2 cellular contexts compared by ENCODE assay signal in the genomic region with DNA sequence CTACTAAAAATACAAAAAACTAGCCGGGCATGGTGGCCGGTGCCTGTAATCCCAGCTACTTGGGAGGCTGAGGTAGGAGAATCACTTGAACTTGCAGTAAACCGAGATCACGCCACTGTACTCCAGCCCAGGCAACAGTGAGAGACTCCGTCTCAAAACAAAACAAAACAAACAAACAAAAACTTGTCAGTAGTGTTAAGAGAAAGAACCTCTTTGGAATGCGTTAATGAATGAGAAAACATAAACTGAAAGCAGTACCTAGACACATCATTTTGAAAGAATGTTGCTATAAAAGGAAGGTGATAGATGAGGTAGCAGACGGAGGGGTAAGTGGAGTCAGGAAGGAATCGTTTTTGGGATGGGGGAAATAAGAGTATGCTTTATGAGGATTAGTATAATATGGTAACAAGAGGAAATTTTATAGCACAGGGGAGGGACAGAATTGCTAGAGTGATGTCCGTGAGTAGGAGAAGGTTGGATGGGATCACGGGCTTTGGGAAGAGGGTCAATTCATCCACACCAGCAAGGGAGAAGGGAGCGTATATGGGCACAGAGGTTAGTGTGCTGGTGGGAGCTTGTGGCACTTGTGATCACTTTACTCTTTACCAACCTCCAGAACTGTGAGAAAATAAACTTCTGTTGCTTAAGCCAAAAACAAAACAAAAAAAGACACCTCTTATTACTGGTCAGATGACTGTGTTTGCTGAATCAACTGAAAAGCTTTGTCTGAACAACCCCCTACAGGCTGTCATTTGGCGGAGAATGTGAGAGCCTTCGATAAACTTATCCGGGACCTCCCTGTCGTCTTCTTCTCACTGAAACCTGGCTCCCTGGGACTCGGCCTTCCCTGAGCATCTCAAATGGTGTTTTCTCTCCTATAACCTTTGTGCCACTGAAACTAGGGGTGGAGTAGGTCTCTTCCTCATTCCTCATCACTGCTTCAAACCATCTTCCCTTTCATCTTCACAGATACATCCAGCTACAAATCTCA.
TF ChIP-seq lines count a peak whose summit lies in the region.

No MANE protein-coding gene starts in this region.

TF ChIP-seq in SK-N-SH treated with all-trans-retinoic acid at 6 μM for 48 hours, 23 proteins besides CTCF, POLR2A, EP300 and RAD21 (continued from another document):
- TF ChIP-seq, protein P1, sequence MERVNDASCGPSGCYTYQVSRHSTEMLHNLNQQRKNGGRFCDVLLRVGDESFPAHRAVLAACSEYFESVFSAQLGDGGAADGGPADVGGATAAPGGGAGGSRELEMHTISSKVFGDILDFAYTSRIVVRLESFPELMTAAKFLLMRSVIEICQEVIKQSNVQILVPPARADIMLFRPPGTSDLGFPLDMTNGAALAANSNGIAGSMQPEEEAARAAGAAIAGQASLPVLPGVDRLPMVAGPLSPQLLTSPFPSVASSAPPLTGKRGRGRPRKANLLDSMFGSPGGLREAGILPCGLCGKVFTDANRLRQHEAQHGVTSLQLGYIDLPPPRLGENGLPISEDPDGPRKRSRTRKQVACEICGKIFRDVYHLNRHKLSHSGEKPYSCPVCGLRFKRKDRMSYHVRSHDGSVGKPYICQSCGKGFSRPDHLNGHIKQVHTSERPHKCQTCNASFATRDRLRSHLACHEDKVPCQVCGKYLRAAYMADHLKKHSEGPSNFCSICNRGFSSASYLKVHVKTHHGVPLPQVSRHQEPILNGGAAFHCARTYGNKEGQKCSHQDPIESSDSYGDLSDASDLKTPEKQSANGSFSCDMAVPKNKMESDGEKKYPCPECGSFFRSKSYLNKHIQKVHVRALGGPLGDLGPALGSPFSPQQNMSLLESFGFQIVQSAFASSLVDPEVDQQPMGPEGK (CRISPR knock-in tag; IDR thresholded peaks at IDR 0.05; ENCODE audit: borderline replicate concordance): no peak
- TF ChIP-seq TCF4 (CRISPR knock-in tag; IDR thresholded peaks at IDR 0.05; ENCODE audit: borderline replicate concordance) (no peak), ZNF8 (CRISPR knock-in tag; IDR thresholded peaks at IDR 0.05) (no peak), TOX (CRISPR knock-in tag; IDR thresholded peaks at IDR 0.05; ENCODE audit: borderline replicate concordance) (no peak), ZNF565 (CRISPR knock-in tag; conservative IDR thresholded peaks at IDR 0.05; ENCODE audit: low read depth) (no peak)
- TF ChIP-seq, protein P2, sequence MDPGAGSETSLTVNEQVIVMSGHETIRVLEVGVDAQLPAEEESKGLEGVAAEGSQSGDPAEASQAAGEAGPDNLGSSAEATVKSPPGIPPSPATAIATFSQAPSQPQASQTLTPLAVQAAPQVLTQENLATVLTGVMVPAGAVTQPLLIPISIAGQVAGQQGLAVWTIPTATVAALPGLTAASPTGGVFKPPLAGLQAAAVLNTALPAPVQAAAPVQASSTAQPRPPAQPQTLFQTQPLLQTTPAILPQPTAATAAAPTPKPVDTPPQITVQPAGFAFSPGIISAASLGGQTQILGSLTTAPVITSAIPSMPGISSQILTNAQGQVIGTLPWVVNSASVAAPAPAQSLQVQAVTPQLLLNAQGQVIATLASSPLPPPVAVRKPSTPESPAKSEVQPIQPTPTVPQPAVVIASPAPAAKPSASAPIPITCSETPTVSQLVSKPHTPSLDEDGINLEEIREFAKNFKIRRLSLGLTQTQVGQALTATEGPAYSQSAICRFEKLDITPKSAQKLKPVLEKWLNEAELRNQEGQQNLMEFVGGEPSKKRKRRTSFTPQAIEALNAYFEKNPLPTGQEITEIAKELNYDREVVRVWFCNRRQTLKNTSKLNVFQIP (CRISPR knock-in tag; IDR thresholded peaks at IDR 0.05; ENCODE audit: borderline replicate concordance, low read depth): no peak

TF ChIP-seq in SK-N-SH, 30 proteins besides CTCF, POLR2A, EP300 and RAD21 (continued from another document):
- TF ChIP-seq POLR2AphosphoS5 (IDR thresholded peaks at IDR 0.05; ENCODE audit: low read depth, low read length) (no peak), RXRA (IDR thresholded peaks at IDR 0.05; ENCODE audit: borderline replicate concordance, low read depth) (no peak), GATA2 (CRISPR knock-in tag; IDR thresholded peaks at IDR 0.05) (no peak), TAF1 (IDR thresholded peaks at IDR 0.05; ENCODE audit: borderline replicate concordance, low read depth, low read length) (no peak), TCF12 (IDR thresholded peaks at IDR 0.05) (no peak), JUND (IDR thresholded peaks at IDR 0.05) (no peak)
- TF ChIP-seq, protein P3, sequence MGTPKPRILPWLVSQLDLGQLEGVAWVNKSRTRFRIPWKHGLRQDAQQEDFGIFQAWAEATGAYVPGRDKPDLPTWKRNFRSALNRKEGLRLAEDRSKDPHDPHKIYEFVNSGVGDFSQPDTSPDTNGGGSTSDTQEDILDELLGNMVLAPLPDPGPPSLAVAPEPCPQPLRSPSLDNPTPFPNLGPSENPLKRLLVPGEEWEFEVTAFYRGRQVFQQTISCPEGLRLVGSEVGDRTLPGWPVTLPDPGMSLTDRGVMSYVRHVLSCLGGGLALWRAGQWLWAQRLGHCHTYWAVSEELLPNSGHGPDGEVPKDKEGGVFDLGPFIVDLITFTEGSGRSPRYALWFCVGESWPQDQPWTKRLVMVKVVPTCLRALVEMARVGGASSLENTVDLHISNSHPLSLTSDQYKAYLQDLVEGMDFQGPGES (IDR thresholded peaks at IDR 0.05; ENCODE audit: low read depth, low read length): no peak
- TF ChIP-seq, protein P4, sequence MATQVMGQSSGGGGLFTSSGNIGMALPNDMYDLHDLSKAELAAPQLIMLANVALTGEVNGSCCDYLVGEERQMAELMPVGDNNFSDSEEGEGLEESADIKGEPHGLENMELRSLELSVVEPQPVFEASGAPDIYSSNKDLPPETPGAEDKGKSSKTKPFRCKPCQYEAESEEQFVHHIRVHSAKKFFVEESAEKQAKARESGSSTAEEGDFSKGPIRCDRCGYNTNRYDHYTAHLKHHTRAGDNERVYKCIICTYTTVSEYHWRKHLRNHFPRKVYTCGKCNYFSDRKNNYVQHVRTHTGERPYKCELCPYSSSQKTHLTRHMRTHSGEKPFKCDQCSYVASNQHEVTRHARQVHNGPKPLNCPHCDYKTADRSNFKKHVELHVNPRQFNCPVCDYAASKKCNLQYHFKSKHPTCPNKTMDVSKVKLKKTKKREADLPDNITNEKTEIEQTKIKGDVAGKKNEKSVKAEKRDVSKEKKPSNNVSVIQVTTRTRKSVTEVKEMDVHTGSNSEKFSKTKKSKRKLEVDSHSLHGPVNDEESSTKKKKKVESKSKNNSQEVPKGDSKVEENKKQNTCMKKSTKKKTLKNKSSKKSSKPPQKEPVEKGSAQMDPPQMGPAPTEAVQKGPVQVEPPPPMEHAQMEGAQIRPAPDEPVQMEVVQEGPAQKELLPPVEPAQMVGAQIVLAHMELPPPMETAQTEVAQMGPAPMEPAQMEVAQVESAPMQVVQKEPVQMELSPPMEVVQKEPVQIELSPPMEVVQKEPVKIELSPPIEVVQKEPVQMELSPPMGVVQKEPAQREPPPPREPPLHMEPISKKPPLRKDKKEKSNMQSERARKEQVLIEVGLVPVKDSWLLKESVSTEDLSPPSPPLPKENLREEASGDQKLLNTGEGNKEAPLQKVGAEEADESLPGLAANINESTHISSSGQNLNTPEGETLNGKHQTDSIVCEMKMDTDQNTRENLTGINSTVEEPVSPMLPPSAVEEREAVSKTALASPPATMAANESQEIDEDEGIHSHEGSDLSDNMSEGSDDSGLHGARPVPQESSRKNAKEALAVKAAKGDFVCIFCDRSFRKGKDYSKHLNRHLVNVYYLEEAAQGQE (IDR thresholded peaks at IDR 0.05; ENCODE audit: low read depth, low read length): no peak
- TF ChIP-seq, protein P5, sequence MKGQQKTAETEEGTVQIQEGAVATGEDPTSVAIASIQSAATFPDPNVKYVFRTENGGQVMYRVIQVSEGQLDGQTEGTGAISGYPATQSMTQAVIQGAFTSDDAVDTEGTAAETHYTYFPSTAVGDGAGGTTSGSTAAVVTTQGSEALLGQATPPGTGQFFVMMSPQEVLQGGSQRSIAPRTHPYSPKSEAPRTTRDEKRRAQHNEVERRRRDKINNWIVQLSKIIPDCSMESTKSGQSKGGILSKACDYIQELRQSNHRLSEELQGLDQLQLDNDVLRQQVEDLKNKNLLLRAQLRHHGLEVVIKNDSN (IDR thresholded peaks at IDR 0.05; ENCODE audit: borderline replicate concordance, low read depth): no peak
TF ChIP-seq in SK-N-SH: peak in this region for 0.
